ENCODE assay signal across 25 cellular contexts in the genomic region with DNA sequence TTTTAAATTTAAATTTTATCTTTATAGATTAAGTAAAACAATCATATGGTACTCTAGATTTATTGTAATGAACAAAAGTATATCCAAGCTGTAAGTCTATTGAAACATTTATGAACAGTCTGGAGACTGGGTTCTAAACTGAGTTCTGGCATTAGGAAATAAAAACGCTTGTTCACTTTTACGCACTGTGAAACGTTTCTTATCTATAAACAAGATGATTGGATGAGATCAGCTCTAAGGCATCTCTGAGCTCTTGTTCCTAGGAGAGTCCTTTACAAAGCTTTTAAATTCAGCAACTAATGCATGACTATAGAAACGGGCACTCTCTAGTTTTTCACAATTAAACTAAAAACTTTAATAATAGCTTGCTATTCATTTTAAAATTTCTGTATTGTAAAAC. TPM values are rescaled to one million over a fixed set of nuclear protein-coding genes. Genes with fewer than 3 reads are reported as not detected.
DNase-seq lines count a peak whose midpoint lies in the region; ATAC-seq, FAIRE-seq and TF ChIP-seq lines count a peak whose summit lies in the region.
"Had no signal": no experiment of that assay in that cellular context is flagged by ENCODE, and none has a peak within 500 bp of the region (broad histone marks: within the 10 kb centered on the region; RNA-seq: fewer than 3 reads in every experiment).

No MANE protein-coding gene starts in this region.

- peak overlapping the region; percentile 2 for H3K4me3 ChIP-seq in GM23338
- H3K4me3 ChIP-seq in fibroblast of villous mesenchyme (ENCODE audit: low read depth, low read length): no peak overlapping the region
- no peak overlapping the region for H3K4me3 ChIP-seq in pancreas
- H3K4me3 ChIP-seq: GM12878, GM23248 had no signal

- peaks cover 92% of the 10 kb centered on the region for H3K79me2 ChIP-seq in GM23338 (replicated peaks; ENCODE audit: insufficient read depth)

- H3K27ac Mint-ChIP-seq in GM23338 (no peak overlapping the region), progenitor cell of endocrine pancreas (no peak overlapping the region), mesothelial cell of epicardium (no peak overlapping the region)
- H3K27ac Mint-ChIP-seq: CD8-positive, alpha-beta T cell had no signal

- TF ChIP-seq CTCF in GM23338 (conservative IDR thresholded peaks at IDR 0.05; ENCODE audit: low read depth in 2 of 2): no peak
- no peak for TF ChIP-seq CTCF in fibroblast of villous mesenchyme (IDR thresholded peaks at IDR 0.05; ENCODE audit: insufficient read depth, low read depth, low read length)
- TF ChIP-seq CTCF in pancreas (IDR thresholded peaks at IDR 0.05): no peak
- TF ChIP-seq CTCF in progenitor cell of endocrine pancreas (IDR thresholded peaks at IDR 0.05; ENCODE audit: unreplicated experiment): no peak
- no peak for TF ChIP-seq CTCF in mesothelial cell of epicardium (IDR thresholded peaks at IDR 0.05; ENCODE audit: unreplicated experiment)

- no peak overlapping the region for H2AFZ ChIP-seq in GM23338
- H2AFZ ChIP-seq: GM23248 had no signal

- no peaks in the 10 kb centered on the region for H3F3A ChIP-seq in GM23338 (replicated peaks; ENCODE audit: low read depth)

- ATAC-seq in GM23338 (peak; percentile 88), pancreas (no peak)
- ATAC-seq: CD8-positive, alpha-beta T cell; GM12878; HepG2; Panc1 had no signal

- no peaks in the 10 kb centered on the region for H4K20me1 ChIP-seq in GM23338 (replicated peaks; ENCODE audit: insufficient read depth)

- FAIRE-seq in pancreas (lab: Jason Lieb, UNC): peak; percentile 9
- FAIRE-seq: GM12878, HepG2 had no signal

- no peaks in the 10 kb centered on the region for H3K9me3 ChIP-seq in pancreas
- H3K9me3 ChIP-seq: SK-N-SH had no signal

- DNase-seq in GM23338 (ENCODE audit: low spot score): peak; percentile 63
- peak; percentile 61 for DNase-seq in amniotic epithelial cell (ENCODE audit: low read depth)
- DNase-seq in fibroblast of villous mesenchyme (ENCODE audit: low read depth): peak; percentile 70
- DNase-seq in pancreas: no peak
- no peak for DNase-seq in activated CD4-positive, alpha-beta T cell treated with anti-CD3 and anti-CD28 coated beads, Interleukin-2, amount 50 U/mL, for 1 hour
- DNase-seq in progenitor cell of endocrine pancreas (ENCODE audit: low spot score, unreplicated experiment): no peak
- no peak for DNase-seq in mesothelial cell of epicardium (ENCODE audit: low spot score in 2 of 2, unreplicated experiment in 2 of 2)
- DNase-seq: 8988T; AML-193; C1 segment of cervical spinal cord; CD8-positive, alpha-beta T cell; DND-41; GM23248; HCEC 1CT; KBM-7; NCI-H1092; NCI-H146; NCI-H2029; NCI-H524 treated with DMSO at 0.1 percent for 48 hours; NCI-H82; SIG-M5; SK-N-SH had no signal

- H3K4me2 ChIP-seq in GM23338: peak overlapping the region; percentile 15; the same call in 1 of the 2 replicates
- H3K4me2 ChIP-seq: SK-N-SH had no signal

- H3K27me3 Mint-ChIP-seq in GM23338 (ENCODE audit: insufficient read depth, low read depth, poor library complexity) (no peaks in the 10 kb centered on the region), progenitor cell of endocrine pancreas (no peaks in the 10 kb centered on the region), mesothelial cell of epicardium (ENCODE audit: low read depth) (no peaks in the 10 kb centered on the region)

- H3K27ac ChIP-seq in GM23338 (ENCODE audit: low read depth): peak overlapping the region; percentile 41
- H3K27ac ChIP-seq in pancreas: no peak overlapping the region
- H3K27ac ChIP-seq: GM23248 had no signal

- H3K36me3 ChIP-seq in GM23338 (ENCODE audit: insufficient read depth) (no peaks in the 10 kb centered on the region), pancreas (no peaks in the 10 kb centered on the region)

- intact Hi-C loops in pancreas (cut with DNase I): no loop called here

- H3K4me3 Mint-ChIP-seq in GM23338 (no peak overlapping the region), progenitor cell of endocrine pancreas (ENCODE audit: low read depth) (no peak overlapping the region), mesothelial cell of epicardium (no peak overlapping the region)
- H3K4me3 Mint-ChIP-seq: CD8-positive, alpha-beta T cell had no signal

- 75 to 76% methylated on average over 4 of the region's 4 CpGs for WGBS in pancreas, 2 donors

- no peaks in the 10 kb centered on the region for H3K9me3 Mint-ChIP-seq in GM23338
- peaks cover 5% of the 10 kb centered on the region for H3K9me3 Mint-ChIP-seq in progenitor cell of endocrine pancreas (ENCODE audit: low read depth)
- peaks cover 6% of the 10 kb centered on the region for H3K9me3 Mint-ChIP-seq in mesothelial cell of epicardium
- H3K9me3 Mint-ChIP-seq: CD8-positive, alpha-beta T cell had no signal

- H3K4me1 ChIP-seq in GM23338 (ENCODE audit: insufficient read depth): peaks cover 48% of the 10 kb centered on the region
- no peaks in the 10 kb centered on the region for H3K4me1 ChIP-seq in pancreas

- H3K4me1 Mint-ChIP-seq in GM23338 (peaks cover 29% of the 10 kb centered on the region), progenitor cell of endocrine pancreas (ENCODE audit: low read depth) (no peaks in the 10 kb centered on the region), mesothelial cell of epicardium (peaks cover 10% of the 10 kb centered on the region)

- H3K9me2 ChIP-seq in GM23338 (ENCODE audit: insufficient read depth): no peaks in the 10 kb centered on the region
- H3K9me2 ChIP-seq: SK-N-SH had no signal

- H3K36me3 Mint-ChIP-seq in GM23338 (ENCODE audit: low read depth): peaks cover 9% of the 10 kb centered on the region
- peaks cover 2% of the 10 kb centered on the region for H3K36me3 Mint-ChIP-seq in progenitor cell of endocrine pancreas (ENCODE audit: insufficient read depth)
- H3K36me3 Mint-ChIP-seq in mesothelial cell of epicardium: peaks cover 6% of the 10 kb centered on the region

- H3K27me3 ChIP-seq in GM23338 (ENCODE audit: insufficient read depth) (no peaks in the 10 kb centered on the region), pancreas (no peaks in the 10 kb centered on the region)

TF ChIP-seq in GM23338, 12 proteins besides CTCF, POLR2A, EP300 and RAD21:
- TF ChIP-seq STAT1 (IDR thresholded peaks at IDR 0.05; ENCODE audit: unreplicated experiment): no peak

RNA-seq across cellular contexts. Expression of a gene that starts 6.8 kb away (rescaled TPM):
- 3.9 and 7.0 TPM in 2 replicates for total RNA-seq in GM23338 (2014; rRNA removed; shearing (Covaris generic))
- polyA plus RNA-seq in GM23338 (2016; fragmentation: Nextera tagmentation; extraction: Ambion mirVana) (0.94 and 1.3 TPM in 2 replicates), pancreas (under 1 TPM; 0.12 to 0.30 TPM)
- total RNA-seq in fibroblast of villous mesenchyme (0.86 and 1.9 TPM in 2 replicates), pancreas (under 1 TPM in 4 of 6 donors, not detected in 2; 0.32 to 0.81 (median 0.49) TPM), progenitor cell of endocrine pancreas (0.67 and 1.3 TPM in 2 replicates), mesothelial cell of epicardium (1.0 to 1.7 TPM (median 1.3 TPM) in 3 replicates)
- polyA plus RNA-seq: GM23248 had no signal

RNA-seq across cellular contexts. Expression of a gene that starts 42.8 kb away (rescaled TPM):
- 90.1 and 93.6 TPM in 2 replicates for total RNA-seq in GM23338 (2014; rRNA removed; shearing (Covaris generic))
- polyA plus RNA-seq in GM23338 (2016; fragmentation: Nextera tagmentation; extraction: Ambion mirVana): 28.7 and 29.8 TPM in 2 replicates
- total RNA-seq in fibroblast of villous mesenchyme: 24.8 and 29.8 TPM in 2 replicates
- 10 to 100 TPM in 1 of 6 donors, 1 to 10 TPM in 5; 5.8 to 10.3 (median 6.4) TPM for total RNA-seq in pancreas
- polyA plus RNA-seq in pancreas: 1 to 10 TPM; 2.5 to 6.7 TPM
- total RNA-seq in progenitor cell of endocrine pancreas: 24.4 and 24.8 TPM in 2 replicates
- 20.3 to 22.9 TPM (median 22.1 TPM) in 3 replicates for total RNA-seq in mesothelial cell of epicardium

Comparison
In these comparisons a context has a peak if more than half of its experiments do, and no peak if none do; other contexts are left out.
1. DNase-seq: peak in GM23338 (single experiment), amniotic epithelial cell (single experiment) and fibroblast of villous mesenchyme (single experiment); none in pancreas (0 of 6), activated CD4-positive, alpha-beta T cell treated with anti-CD3 and anti-CD28 coated beads, Interleukin-2, amount 50 U/mL, for 1 hour (single experiment), progenitor cell of endocrine pancreas (single experiment) and mesothelial cell of epicardium (0 of 2).